ENCODE assay signal across 8 cellular contexts in genomic region chr19:41646589-41647204, GRCh38. TPM values are rescaled to one million over a fixed set of nuclear protein-coding genes. Genes with fewer than 3 reads are reported as not detected.
DNase-seq lines count a peak whose midpoint lies in the region; ATAC-seq and TF ChIP-seq lines count a peak whose summit lies in the region.

No MANE protein-coding gene starts in this region.

- no peaks in the 10 kb centered on the region for H3K79me2 ChIP-seq in mammary epithelial cell (ENCODE audit: insufficient read depth, low read length)

- TF ChIP-seq POLR2A in Peyer's patch (IDR thresholded peaks at IDR 0.05) = no peak

- H4K20me1 ChIP-seq in mammary epithelial cell (ENCODE audit: insufficient read depth, low read length) = no peaks in the 10 kb centered on the region

- no peak overlapping the region for H2AFZ ChIP-seq in mammary epithelial cell (ENCODE audit: low read depth, low read length)

- H3K4me2 ChIP-seq in mammary epithelial cell (ENCODE audit: insufficient read depth, low read depth, low read length) = no peak overlapping the region

- CTCF ChIA-PET in Panc1 (lab: Charles Lee) = no interaction called here
- CTCF ChIA-PET in mammary epithelial cell (lab: Charles Lee; ENCODE audit: low non-redundant PET) = no interaction called here

- no peaks in the 10 kb centered on the region for H3K9me3 ChIP-seq in Panc1 (ENCODE audit: control insufficient read depth, insufficient read depth, low read depth, low read length)
- H3K9me3 ChIP-seq in mammary epithelial cell (replicated peaks; ENCODE audit: insufficient read depth, low read length) = no peaks in the 10 kb centered on the region
- no peaks in the 10 kb centered on the region for H3K9me3 ChIP-seq in Peyer's patch

- no peaks in the 10 kb centered on the region for H3K4me1 ChIP-seq in Panc1 (ENCODE audit: control insufficient read depth, insufficient read depth, low read length)
- no peaks in the 10 kb centered on the region for H3K4me1 ChIP-seq in mammary epithelial cell (ENCODE audit: insufficient read depth, low read length)
- peaks cover 0 to 5% (median 0%) of the 10 kb centered on the region in 4 donors for H3K4me1 ChIP-seq in Peyer's patch

- WGBS in mammary epithelial cell (ENCODE audit: low coverage, missing lambda C conversion rate) = 28% methylated on average over 13 of the region's 14 CpGs

- no peak for DNase-seq in GM10266 (ENCODE audit: extremely low spot score)
- DNase-seq in Panc1 (ENCODE audit: low read depth, low spot score) = no peak
- DNase-seq in mammary epithelial cell = no peak
- peak; percentile 21 to 54 for DNase-seq in stimulated activated CD4-positive, alpha-beta T cell treated with anti-CD3 and anti-CD28 coated beads, Interleukin-15, amount 100 ng/mL, for 48 hours (ENCODE audit: low read depth in 2 of 2)
- DNase-seq in RKO (ENCODE audit: low spot score) = no peak
- no peak for DNase-seq in NCI-H1694 treated with DMSO at 0.1 percent for 48 hours (lab: John Stamatoyannopoulos, UW)
- DNase-seq in Peyer's patch = no peak

- H3K9ac ChIP-seq in mammary epithelial cell (ENCODE audit: insufficient read depth, low read length) = no peak overlapping the region

- BruUV-seq in Panc1 (replicated peaks; lab: Mats Ljungman, UMichigan) (no TSS peak), mammary epithelial cell (replicated peaks; lab: Mats Ljungman, UMichigan) (no TSS peak)

- intact Hi-C loops in Panc1 (cut with micrococcal nuclease; ENCODE audit: unreplicated experiment) (no loop called here), mammary epithelial cell (cut with micrococcal nuclease) (no loop called here)

- ATAC-seq in Panc1 = no peak
- no peak for ATAC-seq in GM19452 (IDR thresholded peaks at IDR 0.05; ENCODE audit: unreplicated experiment)

- TF ChIP-seq CTCF in GM10266 (IDR thresholded peaks at IDR 0.05; ENCODE audit: control insufficient read depth, insufficient read depth, low read depth, missing control alignments) = peak; percentile 39
- TF ChIP-seq CTCF in Panc1 (IDR thresholded peaks at IDR 0.05) = peak; percentile 58
- TF ChIP-seq CTCF in mammary epithelial cell (conservative IDR thresholded peaks at IDR 0.05 in 1 of 2, IDR thresholded peaks at IDR 0.05 in 1 of 2; ENCODE audit: extremely low read depth in 1 of 2, insufficient read depth in 1 of 2, low read depth in 1 of 2, low read length in 2 of 2) = peak; percentile 29 to 45
- TF ChIP-seq CTCF in Peyer's patch (IDR thresholded peaks at IDR 0.05) = peak in 3 of 6 experiments; percentile 1 to 37 (median 19)

- dilution Hi-C loops in mammary epithelial cell (cut with HindIII; ENCODE audit: low sequenced_read_pairs) = no loop called here

- no peak overlapping the region for H3K27ac ChIP-seq in Panc1 (ENCODE audit: low read length)
- H3K27ac ChIP-seq in mammary epithelial cell (ENCODE audit: insufficient read depth, low read depth, low read length) = no peak overlapping the region
- H3K27ac ChIP-seq in Peyer's patch = no peak overlapping the region

- peaks cover 5% of the 10 kb centered on the region for H3K27me3 ChIP-seq in Panc1 (ENCODE audit: control insufficient read depth, insufficient read depth, low read length)
- H3K27me3 ChIP-seq in mammary epithelial cell (ENCODE audit: insufficient read depth, low read length) = peaks cover 3% of the 10 kb centered on the region
- no peaks in the 10 kb centered on the region for H3K27me3 ChIP-seq in Peyer's patch

- POLR2A ChIA-PET in Panc1 (lab: Charles Lee) = interaction anchor here (0.6 kb wide), 1 partner anchor 13 kb away, joined by 4 read pairs; no protein-coding TSS in a partner anchor

- H3K36me3 ChIP-seq in Panc1 (ENCODE audit: control insufficient read depth, insufficient read depth, low read length) = no peaks in the 10 kb centered on the region
- no peaks in the 10 kb centered on the region for H3K36me3 ChIP-seq in mammary epithelial cell (ENCODE audit: insufficient read depth, low read length)
- H3K36me3 ChIP-seq in Peyer's patch = no peaks in the 10 kb centered on the region

- in situ Hi-C loops in Panc1 (cut with HindIII; ENCODE audit: low pct_unique_long_range_greater_than_20kb, low sequenced_read_pairs) = no loop called here
- in situ Hi-C loops in mammary epithelial cell (cut with MboI; ENCODE audit: low sequenced_read_pairs in 2 of 2) = no loop called here

- H3K4me3 ChIP-seq in Panc1 (ENCODE audit: low read depth in 2 of 2, low read length in 2 of 2) (no peak overlapping the region), mammary epithelial cell (replicated peaks in 1 of 3; ENCODE audit: insufficient read depth in 1 of 3, low read depth in 2 of 3, low read length in 3 of 3) (no peak overlapping the region), Peyer's patch (no peak overlapping the region)

RNA-seq across cellular contexts. Expression of gene CEACAM4, which starts 19.8 kb away (rescaled TPM):
- not detected for total RNA-seq in Panc1 (2021; ENCODE audit: unreplicated experiment)
- not detected for polyA plus RNA-seq in Panc1 (2012; ENCODE audit: insufficient read length)
- not detected for total RNA-seq in mammary epithelial cell
- polyA plus RNA-seq in mammary epithelial cell = not detected
- not detected for polyA minus RNA-seq in mammary epithelial cell
- total RNA-seq in Peyer's patch = not detected

RNA-seq across cellular contexts. Expression of gene CEACAM7, which starts 41.4 kb away (rescaled TPM):
- total RNA-seq in Panc1 (2021; ENCODE audit: unreplicated experiment) = not detected
- polyA plus RNA-seq in Panc1 (2012; ENCODE audit: insufficient read length) = not detected
- not detected for total RNA-seq in mammary epithelial cell
- not detected for polyA plus RNA-seq in mammary epithelial cell
- polyA minus RNA-seq in mammary epithelial cell = not detected
- total RNA-seq in Peyer's patch = not detected

Comparison
In these comparisons a context has a peak if more than half of its experiments do, and no peak if none do; other contexts are left out.
1. DNase-seq: peak in stimulated activated CD4-positive, alpha-beta T cell treated with anti-CD3 and anti-CD28 coated beads, Interleukin-15, amount 100 ng/mL, for 48 hours (2 of 2); none in GM10266 (single experiment), Panc1 (single experiment), mammary epithelial cell (single experiment), RKO (single experiment), NCI-H1694 treated with DMSO at 0.1 percent for 48 hours (single experiment) and Peyer's patch (0 of 3).